In the genomic region with DNA sequence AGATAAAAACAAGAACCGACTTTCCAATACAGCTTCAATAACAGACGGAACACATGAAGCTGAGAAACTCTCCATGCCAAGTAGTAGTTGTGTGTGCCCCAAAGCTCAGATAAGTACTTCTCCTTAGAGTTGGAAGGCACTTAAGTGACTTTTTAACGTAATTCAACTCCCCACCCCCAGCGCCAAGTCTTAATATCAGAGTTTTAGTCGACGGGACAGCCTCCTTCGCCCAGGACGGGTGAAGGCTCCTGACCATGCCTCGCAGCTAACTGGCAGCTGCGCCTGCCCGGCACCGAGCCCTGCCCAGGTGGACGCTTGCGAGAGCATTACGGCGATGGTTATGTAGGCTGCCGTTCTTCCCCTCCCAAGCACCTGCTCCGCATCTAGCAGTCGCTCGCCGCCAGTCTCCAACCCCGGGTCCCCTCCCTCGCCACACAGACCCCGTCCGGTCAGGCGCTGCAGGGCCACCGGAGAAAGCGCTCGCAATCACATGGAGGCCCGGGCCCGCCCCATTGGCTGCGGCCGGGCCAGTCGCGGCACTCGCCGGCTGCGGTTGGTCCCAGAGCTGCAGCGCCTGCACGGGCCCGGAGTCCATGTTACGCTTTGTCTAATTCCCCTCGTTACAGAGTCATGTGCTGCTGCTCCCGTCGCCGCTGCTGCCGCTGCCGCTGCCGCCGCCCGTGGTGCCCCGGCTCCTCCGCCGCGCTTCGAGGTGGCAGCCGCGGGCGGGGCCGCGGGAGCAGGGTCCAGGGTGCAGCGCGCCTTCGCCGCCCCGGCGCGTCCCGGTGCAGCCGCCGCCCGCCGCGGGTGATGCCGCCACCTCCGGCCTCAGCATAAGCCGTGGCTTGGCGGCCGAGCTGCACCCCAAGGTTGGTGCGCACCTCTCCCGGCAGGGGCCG, we compare ENCODE assay signal across 8 cellular contexts.
A peak's percentile ranks its signal among the peaks of the same experiment; 100 is the strongest.
DNase-seq lines count a peak whose midpoint lies in the region; ATAC-seq and TF ChIP-seq lines count a peak whose summit lies in the region.

A gene (plus strand): TSS at position 610 of the 899 bp plus-strand sequence. CDS start 112,037 bp downstream, outside the sequence.

- peak; percentile 94 for DNase-seq in AG20443 (ENCODE audit: low spot score)
- peak; percentile 70 to 92 for DNase-seq in NCI-H446 (lab: John Stamatoyannopoulos, UW)
- peak; percentile 34 for DNase-seq in activated CD4-positive, alpha-beta T cell treated with anti-CD3 and anti-CD28 coated beads for 1 hour
- DNase-seq in choroid plexus epithelial cell (ENCODE audit: low read depth): peak; percentile 80
- DNase-seq in kidney glomerular epithelial cell (lab: John Stamatoyannopoulos, UW): peak; percentile 66
- DNase-seq in stimulated activated CD4-positive, alpha-beta T cell treated with anti-CD3 and anti-CD28 coated beads, Interleukin-15, amount 100 ng/mL, for 48 hours (ENCODE audit: low read depth in 2 of 2): peak; percentile 44 to 63

- H3K4me3 ChIP-seq in choroid plexus epithelial cell (ENCODE audit: low read depth, low read length): peak within 1 kb of the TSS; percentile 80

- ATAC-seq in GM19023 (IDR thresholded peaks at IDR 0.05; ENCODE audit: unreplicated experiment) (peak; percentile 81), HG03175 (IDR thresholded peaks at IDR 0.05; ENCODE audit: unreplicated experiment) (peak; percentile 81)

- no peak for TF ChIP-seq CTCF in choroid plexus epithelial cell (conservative IDR thresholded peaks at IDR 0.05; ENCODE audit: low read depth, low read length)

Comparison
In these comparisons a context has a peak if more than half of its experiments do, and no peak if none do; other contexts are left out.
1. Peak in every context shown above with its lines: DNase-seq, ATAC-seq and H3K4me3 ChIP-seq.
2. DNase-seq: peak in every context shown above with its lines; median percentile 94 in AG20443; 81 in NCI-H446; 80 in choroid plexus epithelial cell; 66 in kidney glomerular epithelial cell; 54 in stimulated activated CD4-positive, alpha-beta T cell treated with anti-CD3 and anti-CD28 coated beads, Interleukin-15, amount 100 ng/mL, for 48 hours; 34 in activated CD4-positive, alpha-beta T cell treated with anti-CD3 and anti-CD28 coated beads for 1 hour.